Comparison of ENCODE assay signal across 18 cellular contexts in genomic region chr5:130286971-130287370, GRCh38.
"Had no signal": no experiment of that assay in that cellular context is flagged by ENCODE, and none has a peak within 500 bp of the region (broad histone marks: within the 10 kb centered on the region; RNA-seq: fewer than 3 reads in every experiment).

No MANE protein-coding gene starts in this region.

- H3K27ac ChIP-seq: gastrocnemius medialis, neural progenitor cell, pancreas, transverse colon, vagina had no signal

- H3K36me3 Mint-ChIP-seq: naive B cell; neural progenitor cell; stimulated activated naive B cell treated with anti-CD40 and anti-IgM and Interleukin-4, amounts not matched to agents 10 μg/mL and 1 μg/mL and 100 μg/mL, for 72 hours had no signal

- DNase-seq: activated CD4-positive, CD25-positive, alpha-beta regulatory T cell treated with anti-CD3 and anti-CD28 coated beads, Interleukin-2, amount 50 U/mL, for 72 hours; activated naive CD4-positive, alpha-beta T cell treated with Interleukin-2 at 50 U/mL for 16 hours; activated naive CD8-positive, alpha-beta T cell treated with anti-CD3 and anti-CD28 coated beads, Interleukin-2, amount 50 U/mL, for 24 hours; activated T-cell treated with anti-CD3 and anti-CD28 coated beads for 4 hours; gastrocnemius medialis; left colon; midbrain; naive B cell; pancreas; stimulated activated CD4-positive, alpha-beta T cell treated with anti-CD3 and anti-CD28 coated beads, Interleukin-15, amount 100 ng/mL, for 24 hours; stimulated activated CD4-positive, alpha-beta T cell treated with anti-CD3 and anti-CD28 coated beads, Interleukin-4, amount 100 ng/mL, for 1 hour; stimulated activated naive B cell treated with anti-CD40 and anti-IgM and Interleukin-4, amounts not matched to agents 10 μg/mL and 1 μg/mL and 100 μg/mL, for 72 hours; T-helper 1 cell; transverse colon had no signal

- H2AFZ ChIP-seq: neural progenitor cell had no signal

- H3K9me3 ChIP-seq: ascending aorta, gastrocnemius medialis, pancreas, transverse colon, vagina had no signal

- H3K4me1 ChIP-seq: gastrocnemius medialis, neural progenitor cell, transverse colon had no signal

- H3K4me3 ChIP-seq: ascending aorta, gastrocnemius medialis, neural progenitor cell, pancreas, transverse colon, vagina had no signal

- H3K4me2 ChIP-seq: neural progenitor cell had no signal

- H3K36me3 ChIP-seq: ascending aorta, gastrocnemius medialis, neural progenitor cell, pancreas, transverse colon, vagina had no signal

- H3K9me3 Mint-ChIP-seq: activated naive CD8-positive, alpha-beta T cell treated with anti-CD3 and anti-CD28 coated beads, Interleukin-2, amount 50 U/mL, for 24 hours; neural progenitor cell; stimulated activated naive B cell treated with anti-CD40 and anti-IgM and Interleukin-4, amounts not matched to agents 10 μg/mL and 1 μg/mL and 100 μg/mL, for 72 hours had no signal

- H3K27me3 Mint-ChIP-seq: stimulated activated naive B cell treated with anti-CD40 and anti-IgM and Interleukin-4, amounts not matched to agents 10 μg/mL and 1 μg/mL and 100 μg/mL, for 72 hours had no signal

- H3K4me3 Mint-ChIP-seq: activated naive CD8-positive, alpha-beta T cell treated with anti-CD3 and anti-CD28 coated beads, Interleukin-2, amount 50 U/mL, for 24 hours; naive B cell; neural progenitor cell; stimulated activated naive B cell treated with anti-CD40 and anti-IgM and Interleukin-4, amounts not matched to agents 10 μg/mL and 1 μg/mL and 100 μg/mL, for 72 hours had no signal

- ATAC-seq: activated naive CD8-positive, alpha-beta T cell treated with anti-CD3 and anti-CD28 coated beads, Interleukin-2, amount 50 U/mL, for 24 hours; esophagus mucosa; gastrocnemius medialis; left colon; stimulated activated naive B cell treated with anti-CD40 and anti-IgM and Interleukin-4, amounts not matched to agents 10 μg/mL and 1 μg/mL and 100 μg/mL, for 72 hours had no signal

- H3K27me3 ChIP-seq: ascending aorta, gastrocnemius medialis, neural progenitor cell, pancreas, transverse colon, vagina had no signal

- H3K4me1 Mint-ChIP-seq: activated naive CD8-positive, alpha-beta T cell treated with anti-CD3 and anti-CD28 coated beads, Interleukin-2, amount 50 U/mL, for 24 hours; naive B cell; neural progenitor cell; stimulated activated naive B cell treated with anti-CD40 and anti-IgM and Interleukin-4, amounts not matched to agents 10 μg/mL and 1 μg/mL and 100 μg/mL, for 72 hours had no signal

- H3K27ac Mint-ChIP-seq: activated naive CD8-positive, alpha-beta T cell treated with anti-CD3 and anti-CD28 coated beads, Interleukin-2, amount 50 U/mL, for 24 hours; naive B cell; neural progenitor cell; stimulated activated naive B cell treated with anti-CD40 and anti-IgM and Interleukin-4, amounts not matched to agents 10 μg/mL and 1 μg/mL and 100 μg/mL, for 72 hours had no signal
